Comparison of ENCODE assay signal across 8 cellular contexts in the genomic region with DNA sequence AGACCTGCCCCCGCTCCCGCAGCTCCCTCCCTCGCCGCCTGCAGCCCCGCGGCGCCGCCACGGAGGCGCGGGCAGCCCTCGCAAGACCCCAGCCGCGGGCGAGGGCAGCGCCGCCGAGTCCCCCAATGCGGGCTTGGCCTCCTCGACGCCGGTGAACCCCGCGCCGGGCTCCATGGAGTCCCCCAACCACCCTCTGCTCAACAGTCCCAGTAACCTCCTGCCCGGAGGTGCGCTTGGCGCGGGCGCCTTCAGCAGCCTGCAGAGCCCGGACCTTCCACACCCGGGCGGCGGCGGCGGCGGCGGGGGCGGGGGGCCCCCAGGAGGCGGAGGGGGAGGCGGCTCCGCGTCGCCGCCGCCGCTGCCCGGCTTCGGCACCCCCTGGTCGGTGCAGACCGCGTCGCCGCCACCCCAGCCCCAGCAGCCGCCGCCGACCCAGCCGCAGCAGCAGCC. TPM values are rescaled to one million over a fixed set of nuclear protein-coding genes. Genes with fewer than 3 reads are reported as not detected.
DNase-seq lines count a peak whose midpoint lies in the region; ATAC-seq and TF ChIP-seq lines count a peak whose summit lies in the region.

No MANE protein-coding gene starts in this region.

- 0% methylated on average over 58 of the region's 58 CpGs for WGBS in ectodermal cell, 2 experiments

- peaks cover 19% of the 10 kb centered on the region for H3K4me1 Mint-ChIP-seq in activated CD4-positive, alpha-beta T cell treated with anti-CD3 and anti-CD28 coated beads for 36 hours
- peaks cover 22% of the 10 kb centered on the region for H3K4me1 Mint-ChIP-seq in mesothelial cell of epicardium

- peaks cover 4% of the 10 kb centered on the region for H3K4me1 ChIP-seq in ectodermal cell (ENCODE audit: control insufficient read depth, insufficient read depth, low read length)

- peaks cover 6% of the 10 kb centered on the region for H3K36me3 Mint-ChIP-seq in activated CD4-positive, alpha-beta T cell treated with anti-CD3 and anti-CD28 coated beads for 36 hours (ENCODE audit: low read depth)
- H3K36me3 Mint-ChIP-seq in mesothelial cell of epicardium: no peaks in the 10 kb centered on the region

- peak overlapping the region; percentile 87 for H3K4me3 Mint-ChIP-seq in activated CD4-positive, alpha-beta T cell treated with anti-CD3 and anti-CD28 coated beads for 36 hours
- peak overlapping the region; percentile 63 for H3K4me3 Mint-ChIP-seq in mesothelial cell of epicardium

- ATAC-seq in GM19025 (IDR thresholded peaks at IDR 0.05; ENCODE audit: low read depth, unreplicated experiment) (peak; percentile 7), HG03469 (IDR thresholded peaks at IDR 0.05; ENCODE audit: unreplicated experiment) (peak; percentile 1)
- ATAC-seq in activated CD4-positive, alpha-beta T cell treated with anti-CD3 and anti-CD28 coated beads for 36 hours: peak; percentile 15

- in situ Hi-C loops in ACHN (cut with HindIII; ENCODE audit: low pct_ligation_motif_present, low pct_unique_long_range_greater_than_20kb, low sequenced_read_pairs): no loop called here

- no peaks in the 10 kb centered on the region for H3K9me3 ChIP-seq in ectodermal cell (ENCODE audit: control insufficient read depth, low read length)

- intact Hi-C loops in activated CD4-positive, alpha-beta T cell treated with anti-CD3 and anti-CD28 coated beads for 36 hours (cut with DNase I, micrococcal nuclease): loop anchor here (1.0 to 10.0 kb wide), 15 partner anchors 31 to 1519 kb away; partner anchors contain the start of genes TAPT1 (in 2 of the 2), BOD1L1 (in 1 of the 2), FBXL5 (in 1 of the 2) and RAB28 (in 1 of the 2)

- CTCF ChIA-PET in activated CD4-positive, alpha-beta T cell treated with anti-CD3 and anti-CD28 coated beads for 36 hours (lab: Charles Lee): no interaction called here

- POLR2A ChIA-PET in activated CD4-positive, alpha-beta T cell treated with anti-CD3 and anti-CD28 coated beads for 36 hours (lab: Charles Lee): interaction anchor here (0.7 kb wide), 1 partner anchor 179 kb away, joined by 3 read pairs; no protein-coding TSS in a partner anchor

- peak overlapping the region; percentile 75 for H3K4me3 ChIP-seq in ectodermal cell (ENCODE audit: insufficient read depth, low read depth, low read length)

- H3K27ac ChIP-seq in ectodermal cell (ENCODE audit: insufficient read depth, low read depth, low read length, poor library complexity, severe bottlenecking): no peak overlapping the region

- no peaks in the 10 kb centered on the region for H3K9me3 Mint-ChIP-seq in activated CD4-positive, alpha-beta T cell treated with anti-CD3 and anti-CD28 coated beads for 36 hours (ENCODE audit: low read depth)
- no peaks in the 10 kb centered on the region for H3K9me3 Mint-ChIP-seq in mesothelial cell of epicardium

- peaks cover 29% of the 10 kb centered on the region for H3K27me3 ChIP-seq in ectodermal cell (ENCODE audit: control insufficient read depth, insufficient read depth, low read length, poor library complexity, severe bottlenecking)

- H3K27ac Mint-ChIP-seq in activated CD4-positive, alpha-beta T cell treated with anti-CD3 and anti-CD28 coated beads for 36 hours: peak overlapping the region; percentile 58
- no peak overlapping the region for H3K27ac Mint-ChIP-seq in mesothelial cell of epicardium

- peak; percentile 37 for DNase-seq in ACHN
- peak; percentile 76 for DNase-seq in activated CD4-positive, alpha-beta T cell treated with anti-CD3 and anti-CD28 coated beads for 36 hours
- peak; percentile 34 to 69 for DNase-seq in mesothelial cell of epicardium (ENCODE audit: low spot score in 2 of 2, unreplicated experiment in 2 of 2)
- DNase-seq in stimulated activated CD8-positive, alpha-beta memory T cell treated with anti-CD3 and anti-CD28 coated beads, Interleukin-4, amount 100 ng/mL, for 24 hours (ENCODE audit: low read depth): peak; percentile 47
- DNase-seq in NCI-H2227 treated with DMSO at 0.1 percent for 48 hours (lab: John Stamatoyannopoulos, UW): no peak

- H3K36me3 ChIP-seq in ectodermal cell (ENCODE audit: control insufficient read depth, insufficient read depth, low read length): no peaks in the 10 kb centered on the region

- no peak for TF ChIP-seq CTCF in mesothelial cell of epicardium (IDR thresholded peaks at IDR 0.05; ENCODE audit: unreplicated experiment)

- no peaks in the 10 kb centered on the region for H3K27me3 Mint-ChIP-seq in activated CD4-positive, alpha-beta T cell treated with anti-CD3 and anti-CD28 coated beads for 36 hours
- H3K27me3 Mint-ChIP-seq in mesothelial cell of epicardium (ENCODE audit: low read depth): peaks cover 11% of the 10 kb centered on the region

RNA-seq across cellular contexts. Expression of gene CPEB2, which starts 1.2 kb away (rescaled TPM):
- 1 to 10 TPM; 6.7 TPM for total RNA-seq in activated CD4-positive, alpha-beta T cell treated with anti-CD3 and anti-CD28 coated beads for 36 hours
- polyA plus RNA-seq in ectodermal cell (2013, experiment 1 of 4): 3.2 TPM
- polyA plus RNA-seq in ectodermal cell (2013, experiment 2 of 4): 5.6 TPM
- 5.3 TPM for polyA plus RNA-seq in ectodermal cell (2013, experiment 3 of 4)
- polyA plus RNA-seq in ectodermal cell (2013, experiment 4 of 4): 4.6 TPM
- 4.1 to 5.3 TPM (median 4.8 TPM) in 3 replicates for total RNA-seq in mesothelial cell of epicardium
